7 cellular contexts compared by ENCODE assay signal in the genomic region with DNA sequence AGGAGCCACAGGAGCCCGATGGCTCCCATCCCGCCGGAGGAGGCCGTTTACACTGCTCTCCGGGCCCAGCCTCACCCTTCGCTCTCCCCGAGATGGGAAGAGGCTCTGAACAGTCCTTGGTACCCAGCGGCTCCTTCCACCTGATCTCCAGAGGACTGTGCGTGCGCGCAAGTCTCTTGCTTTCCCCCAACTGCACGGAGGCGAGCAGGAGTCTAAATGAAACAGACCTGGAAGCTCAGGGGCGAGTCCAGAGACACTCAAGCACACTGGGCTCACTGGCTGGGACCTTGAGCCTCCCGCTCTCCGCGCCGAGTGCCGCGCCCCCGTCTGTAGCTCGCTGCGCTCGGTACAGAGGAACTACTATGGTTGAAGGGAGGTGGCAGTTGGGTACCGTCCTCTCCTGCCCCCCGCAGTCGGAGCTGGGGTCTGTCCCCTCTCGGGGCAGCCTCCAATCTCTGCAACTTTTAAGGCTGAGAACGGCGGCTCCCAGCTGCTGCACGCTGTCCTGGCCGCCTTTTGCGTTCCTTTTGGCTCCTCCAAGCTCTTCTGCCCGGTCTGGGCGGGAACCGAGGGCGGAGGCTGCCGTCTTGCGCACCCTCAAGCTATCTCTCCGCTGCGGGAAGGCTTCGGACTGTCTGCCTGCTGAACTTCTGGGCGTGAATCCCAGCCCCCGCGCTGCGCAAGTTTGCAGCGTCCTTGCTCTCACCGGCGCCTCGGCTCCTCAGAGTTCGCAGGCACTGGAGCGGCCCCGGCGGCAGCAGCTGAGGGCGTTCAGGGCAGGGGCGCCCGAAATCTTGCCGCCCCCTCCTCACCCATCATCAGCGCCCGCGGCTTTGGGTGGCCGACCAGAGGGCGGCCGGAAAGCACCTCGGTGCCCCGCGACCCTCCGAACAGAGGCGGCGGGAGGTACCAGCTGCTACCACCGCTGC.
DNase-seq lines count a peak whose midpoint lies in the region; ATAC-seq lines count a peak whose summit lies in the region.

No MANE protein-coding gene starts in this region.

- peaks cover 28% of the 10 kb centered on the region for H3K27me3 ChIP-seq in effector memory CD4-positive, alpha-beta T cell (replicated peaks; ENCODE audit: control insufficient read depth, insufficient read depth, low read length, poor library complexity, severe bottlenecking)
- H3K27me3 ChIP-seq in muscle layer of duodenum (ENCODE audit: low read depth, low read length): peaks cover 22% of the 10 kb centered on the region

- DNase-seq in GM03348 (ENCODE audit: low spot score) (peak; percentile 41), NCI-H345 treated with DMSO at 0.1 percent for 48 hours (lab: John Stamatoyannopoulos, UW; ENCODE audit: unreplicated experiment) (peak; percentile 74), NCI-H1436 (lab: John Stamatoyannopoulos, UW) (no peak), amniotic stem cell (lab: John Stamatoyannopoulos, UW) (no peak)
- no peak for DNase-seq in effector memory CD4-positive, alpha-beta T cell

- no peaks in the 10 kb centered on the region for H3K36me3 ChIP-seq in effector memory CD4-positive, alpha-beta T cell (ENCODE audit: control insufficient read depth, insufficient read depth, low read length)
- no peaks in the 10 kb centered on the region for H3K36me3 ChIP-seq in muscle layer of duodenum (ENCODE audit: control insufficient read depth in 1 of 2, insufficient read depth in 2 of 2, low read length in 2 of 2)

- H3K9me3 ChIP-seq in effector memory CD4-positive, alpha-beta T cell (ENCODE audit: control insufficient read depth, low read length): no peaks in the 10 kb centered on the region
- no peaks in the 10 kb centered on the region for H3K9me3 ChIP-seq in muscle layer of duodenum (ENCODE audit: control insufficient read depth in 1 of 2, low read length in 2 of 2)

- no peak for ATAC-seq in GM18861 (IDR thresholded peaks at IDR 0.05; ENCODE audit: unreplicated experiment)

- H3K27ac ChIP-seq in effector memory CD4-positive, alpha-beta T cell (ENCODE audit: insufficient read depth, low read length, poor library complexity, severe bottlenecking): no peak overlapping the region
- no peak overlapping the region for H3K27ac ChIP-seq in muscle layer of duodenum (ENCODE audit: low read length)

- H3K4me3 ChIP-seq in effector memory CD4-positive, alpha-beta T cell (ENCODE audit: insufficient read depth, low read depth, low read length, poor library complexity, severe bottlenecking): peak overlapping the region; percentile 32
- peak overlapping the region; percentile 23 to 70 for H3K4me3 ChIP-seq in muscle layer of duodenum (ENCODE audit: low read depth in 1 of 2, low read length in 2 of 2)

- peaks cover 18% of the 10 kb centered on the region for H3K4me1 ChIP-seq in effector memory CD4-positive, alpha-beta T cell (ENCODE audit: control insufficient read depth, insufficient read depth, low read length, poor library complexity, severe bottlenecking)
- peaks cover 11 to 25% of the 10 kb centered on the region in 2 donors for H3K4me1 ChIP-seq in muscle layer of duodenum (ENCODE audit: control insufficient read depth in 1 of 2, insufficient read depth in 2 of 2, low read length in 2 of 2)

Comparison
In these comparisons a context has a peak if more than half of its experiments do, and no peak if none do; other contexts are left out.
1. DNase-seq: peak in GM03348 (single experiment) and NCI-H345 treated with DMSO at 0.1 percent for 48 hours (single experiment); none in effector memory CD4-positive, alpha-beta T cell (0 of 3), NCI-H1436 (single experiment) and amniotic stem cell (single experiment).